In genomic region chr14:91154851-91155625, GRCh38 we compare ENCODE assay signal across 7 cellular contexts. TPM values are rescaled to one million over a fixed set of nuclear protein-coding genes. Genes with fewer than 3 reads are reported as not detected.
DNase-seq lines count a peak whose midpoint lies in the region; ATAC-seq and TF ChIP-seq lines count a peak whose summit lies in the region.

No MANE protein-coding gene starts in this region.

- H3K27ac Mint-ChIP-seq in activated T-cell treated with anti-CD3 and anti-CD28 coated beads, Interleukin-2, amount 50 U/mL, for 72 hours: peak overlapping the region; percentile 88

- WGBS in GM23248 (ENCODE audit: low coverage in 1 of 2, low lambda C conversion rate in 2 of 2, missing lambda C conversion rate in 2 of 2), 2 experiments: 60 to 63% methylated on average over 16 of the region's 16 CpGs

- no peaks in the 10 kb centered on the region for H3K9me3 Mint-ChIP-seq in activated T-cell treated with anti-CD3 and anti-CD28 coated beads, Interleukin-2, amount 50 U/mL, for 72 hours

- H3K4me1 ChIP-seq in GM23248 (ENCODE audit: insufficient read depth) (no peaks in the 10 kb centered on the region), uterus (no peaks in the 10 kb centered on the region)

- no peaks in the 10 kb centered on the region for H3K27me3 Mint-ChIP-seq in activated T-cell treated with anti-CD3 and anti-CD28 coated beads, Interleukin-2, amount 50 U/mL, for 72 hours (ENCODE audit: low read depth)

- in situ Hi-C loops in GM23248 (cut with MboI): no loop called here

- no peak overlapping the region for H2AFZ ChIP-seq in GM23248

- H3K27me3 ChIP-seq in GM23248 (replicated peaks; ENCODE audit: insufficient read depth) (no peaks in the 10 kb centered on the region), uterus (no peaks in the 10 kb centered on the region)

- TF ChIP-seq POLR2A in uterus (IDR thresholded peaks at IDR 0.05): no peak

- intact Hi-C loops in uterus (cut with DNase I; ENCODE audit: low total_unique reads): no loop called here

- H3K4me2 ChIP-seq in GM23248 (ENCODE audit: unreplicated experiment): no peak overlapping the region

- ATAC-seq in activated T-cell treated with anti-CD3 and anti-CD28 coated beads, Interleukin-2, amount 50 U/mL, for 72 hours (replicated peaks in 1 of 2): peak; percentile 20 to 63
- ATAC-seq in HG03280 (IDR thresholded peaks at IDR 0.05; ENCODE audit: unreplicated experiment): no peak

- DNase-seq in GM23248 (peak; percentile 64), NCI-H1694 (lab: John Stamatoyannopoulos, UW) (peak; percentile 83), left kidney (ENCODE audit: low read depth, low spot score) (peak; percentile 73), uterus (peak; percentile 42 to 70), GDM1 (lab: John Stamatoyannopoulos, UW) (no peak)
- peak in 1 of 2 donors; percentile 40 for DNase-seq in activated T-cell treated with anti-CD3 and anti-CD28 coated beads, Interleukin-2, amount 50 U/mL, for 72 hours

- H3K9me3 ChIP-seq in GM23248 (ENCODE audit: low read depth) (no peaks in the 10 kb centered on the region), uterus (no peaks in the 10 kb centered on the region)

- peaks cover 2 to 7% of the 10 kb centered on the region in 2 donors for H3K36me3 Mint-ChIP-seq in activated T-cell treated with anti-CD3 and anti-CD28 coated beads, Interleukin-2, amount 50 U/mL, for 72 hours (ENCODE audit: insufficient read depth in 2 of 2)

- no peak overlapping the region for H3K9ac ChIP-seq in GM23248

- peak overlapping the region in 1 of 2 donors; percentile 45 for H3K4me3 Mint-ChIP-seq in activated T-cell treated with anti-CD3 and anti-CD28 coated beads, Interleukin-2, amount 50 U/mL, for 72 hours

- H3K9me2 ChIP-seq in GM23248 (ENCODE audit: insufficient read depth): no peaks in the 10 kb centered on the region

- H3K4me3 ChIP-seq in GM23248 (no peak overlapping the region), uterus (no peak overlapping the region)

- H3K4me1 Mint-ChIP-seq in activated T-cell treated with anti-CD3 and anti-CD28 coated beads, Interleukin-2, amount 50 U/mL, for 72 hours (ENCODE audit: low read depth): no peaks in the 10 kb centered on the region

- no peak overlapping the region for H3K27ac ChIP-seq in GM23248
- no peak overlapping the region for H3K27ac ChIP-seq in uterus

- H3F3A ChIP-seq in GM23248 (ENCODE audit: insufficient read depth): no peaks in the 10 kb centered on the region

- no peak for TF ChIP-seq CTCF in uterus (IDR thresholded peaks at IDR 0.05)

- H3K36me3 ChIP-seq in GM23248 (ENCODE audit: low read depth) (no peaks in the 10 kb centered on the region), uterus (no peaks in the 10 kb centered on the region)

- no peaks in the 10 kb centered on the region for H3K79me2 ChIP-seq in GM23248 (ENCODE audit: insufficient read depth)

- H4K20me1 ChIP-seq in GM23248 (ENCODE audit: insufficient read depth): no peaks in the 10 kb centered on the region

RNA-seq across cellular contexts. Expression of gene DGLUCY, which starts 41.2 kb away (rescaled TPM):
- 15.2 and 28.5 TPM in 2 replicates for total RNA-seq in GM23248 (2014; rRNA removed; shearing (Covaris generic))
- 15.7 and 17.1 TPM in 2 replicates for polyA plus RNA-seq in GM23248 (2016; fragmentation: Nextera tagmentation; extraction: Ambion mirVana)
- 10 to 100 TPM; 70.5 to 90.5 TPM for total RNA-seq in activated T-cell treated with anti-CD3 and anti-CD28 coated beads, Interleukin-2, amount 50 U/mL, for 72 hours
- 10 to 100 TPM; 14.7 to 81.5 (median 61.6) TPM for total RNA-seq in uterus
